10 cellular contexts compared by ENCODE assay signal in genomic region chr1:59332983-59333382, GRCh38. TPM values are rescaled to one million over a fixed set of nuclear protein-coding genes. Genes with fewer than 3 reads are reported as not detected.
DNase-seq lines count a peak whose midpoint lies in the region; ATAC-seq and TF ChIP-seq lines count a peak whose summit lies in the region.
"Had no signal": no experiment of that assay in that cellular context is flagged by ENCODE, and none has a peak within 500 bp of the region (broad histone marks: within the 10 kb centered on the region; RNA-seq: fewer than 3 reads in every experiment).

No MANE protein-coding gene starts in this region.

- DNase-seq in GDM1 (lab: John Stamatoyannopoulos, UW) (peak; percentile 30), T-cell (no peak), foreskin keratinocyte (peak; percentile 62 to 75), NCI-H446 (lab: John Stamatoyannopoulos, UW) (no peak), chondrocyte (ENCODE audit: low spot score) (no peak), DMS114 treated with DMSO at 0.1 percent for 48 hours (lab: John Stamatoyannopoulos, UW; ENCODE audit: unreplicated experiment) (no peak)
- DNase-seq: mesendoderm, NCI-H446 treated with DMSO at 0.1 percent for 48 hours had no signal

- no peak overlapping the region for H3K4me3 Mint-ChIP-seq in T-cell
- H3K4me3 Mint-ChIP-seq in chondrocyte (ENCODE audit: unreplicated experiment), result no peak overlapping the region

- CTCF ChIA-PET in T-cell (lab: Charles Lee), result no interaction called here

- no peaks in the 10 kb centered on the region for H3K27me3 Mint-ChIP-seq in T-cell
- H3K27me3 Mint-ChIP-seq in chondrocyte (ENCODE audit: low read depth), result no peaks in the 10 kb centered on the region

- H3K27ac Mint-ChIP-seq in T-cell, result peak overlapping the region; percentile 53 to 57
- no peak overlapping the region for H3K27ac Mint-ChIP-seq in chondrocyte (ENCODE audit: unreplicated experiment)

- ATAC-seq in HG02610 (IDR thresholded peaks at IDR 0.05; ENCODE audit: unreplicated experiment) (peak; percentile 88), T-cell (replicated peaks in 1 of 4) (peak in 2 of 4 experiments; percentile 41 to 78), foreskin keratinocyte (peak; percentile 58), HG02763 (IDR thresholded peaks at IDR 0.05; ENCODE audit: unreplicated experiment) (no peak)

- H3K4me1 ChIP-seq in foreskin keratinocyte, result peaks cover 27% of the 10 kb centered on the region

- no peak overlapping the region for H3K27ac ChIP-seq in foreskin keratinocyte

- POLR2A ChIA-PET in T-cell (lab: Charles Lee), result no interaction called here

- H3K27me3 ChIP-seq in foreskin keratinocyte, result no peaks in the 10 kb centered on the region

- H3K36me3 Mint-ChIP-seq in T-cell (no peaks in the 10 kb centered on the region), chondrocyte (ENCODE audit: low read depth) (no peaks in the 10 kb centered on the region)

- no peaks in the 10 kb centered on the region for H3K9me3 Mint-ChIP-seq in T-cell
- peaks cover 3% of the 10 kb centered on the region for H3K9me3 Mint-ChIP-seq in chondrocyte (ENCODE audit: low read depth)

- TF ChIP-seq CTCF in foreskin keratinocyte (conservative IDR thresholded peaks at IDR 0.05) (no peak), chondrocyte (IDR thresholded peaks at IDR 0.05) (no peak)

- H3K4me1 Mint-ChIP-seq in T-cell (peaks cover 23 to 27% (median 26%) of the 10 kb centered on the region in 3 donors), chondrocyte (ENCODE audit: low read depth) (no peaks in the 10 kb centered on the region)

RNA-seq across cellular contexts. Expression of gene FGGY, which starts 36.1 kb away (rescaled TPM):
- 10 to 100 TPM in 4 of 5 donors, 1 to 10 TPM in 1; 7.8 to 21.7 (median 12.6) TPM for total RNA-seq in T-cell
- 8.6 and 9.9 TPM in 2 replicates for total RNA-seq in foreskin keratinocyte
- polyA plus RNA-seq in foreskin keratinocyte, result 6.4 and 8.1 TPM in 2 replicates
- total RNA-seq in chondrocyte, result 9.0 to 13.6 TPM (median 10.6 TPM) in 3 replicates

Comparison
In these comparisons a context has a peak if more than half of its experiments do, and no peak if none do; other contexts are left out.
1. DNase-seq: peak in GDM1 (single experiment) and foreskin keratinocyte (2 of 2); none in T-cell (0 of 34), NCI-H446 (0 of 2), chondrocyte (single experiment) and DMS114 treated with DMSO at 0.1 percent for 48 hours (single experiment).